ENCODE assay signal across 27 cellular contexts in the genomic region with DNA sequence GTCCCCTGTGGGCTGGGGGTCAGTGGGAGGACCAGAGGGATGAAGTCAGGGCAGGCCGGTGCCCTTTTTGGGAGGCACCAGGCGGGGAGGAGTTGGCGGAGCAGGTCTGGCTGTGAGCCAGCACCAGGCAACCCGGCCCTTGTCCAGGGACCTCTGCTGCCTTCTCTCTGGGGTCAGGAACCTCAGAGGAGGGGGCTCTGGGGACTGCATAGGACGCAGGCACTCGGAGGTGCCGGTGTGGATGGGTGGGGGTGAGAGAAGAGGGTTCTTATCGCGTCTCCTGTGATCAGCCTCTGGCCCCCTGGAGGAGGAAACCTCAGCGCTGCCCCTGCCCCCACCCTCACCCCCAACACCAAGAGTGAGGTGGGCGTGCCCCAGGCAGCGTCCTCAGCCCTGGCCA. TPM values are rescaled to one million over a fixed set of nuclear protein-coding genes. Genes with fewer than 3 reads are reported as not detected.
"Had no signal": no experiment of that assay in that cellular context is flagged by ENCODE, and none has a peak within 500 bp of the region (broad histone marks: within the 10 kb centered on the region; RNA-seq: fewer than 3 reads in every experiment).

No MANE protein-coding gene starts in this region.

- H3K9me3 Mint-ChIP-seq: activated CD4-positive, alpha-beta memory T cell treated with anti-CD3 and anti-CD28 coated beads for 36 hours; activated CD4-positive, alpha-beta T cell treated with anti-CD3 and anti-CD28 coated beads, Interleukin-2, amount 10 ng/mL, durations not matched to agents 7 days and 5 days; activated naive CD4-positive, alpha-beta T cell treated with anti-CD3 and anti-CD28 coated beads for 36 hours; activated T-helper 17 cell treated with anti-CD3 and anti-CD28 coated beads, Interleukin-2, amount 50 U/mL, for 72 hours had no signal

- H3K36me3 ChIP-seq: cardiac muscle cell had no signal

- H3K27me3 ChIP-seq: brain microvascular endothelial cell had no signal

- H3K4me3 ChIP-seq: cardiac muscle cell had no signal

- DNase-seq: activated CD4-positive, alpha-beta memory T cell treated with anti-CD3 and anti-CD28 coated beads for 36 hours; activated CD4-positive, alpha-beta T cell treated with anti-CD3 and anti-CD28 coated beads, Interleukin-2, amount 10 ng/mL, durations not matched to agents 7 days and 5 days; activated CD4-positive, CD25-positive, alpha-beta regulatory T cell; activated CD8-positive, alpha-beta memory T cell treated with anti-CD3 and anti-CD28 coated beads for 24 hours; activated gamma-delta T cell; activated naive CD4-positive, alpha-beta T cell treated with anti-CD3 and anti-CD28 coated beads for 36 hours; activated T-cell treated with anti-CD3 and anti-CD28 coated beads, Interleukin-2, amount 50 U/mL, for 48 hours; brain microvascular endothelial cell; Kasumi-1; NCI-H1105 treated with DMSO at 0.1 percent for 48 hours; NCI-H1436 treated with DMSO at 0.1 percent for 48 hours; NCI-H1930; NCI-H2171; NCI-H345; NCI-H510A; NCI-H526 treated with DMSO at 0.1 percent for 48 hours; NCI-H82; OCI-M1; SHP77 treated with DMSO at 0.1 percent for 48 hours; T-helper 17 cell; T-helper 9 cell had no signal

- ATAC-seq: activated T-helper 17 cell treated with anti-CD3 and anti-CD28 coated beads, Interleukin-2, amount 50 U/mL, for 72 hours; Panc1; T-helper 17 cell had no signal

- H3K27ac ChIP-seq: brain microvascular endothelial cell, cardiac muscle cell, VCaP had no signal

- H3K4me3 Mint-ChIP-seq: activated CD4-positive, alpha-beta memory T cell treated with anti-CD3 and anti-CD28 coated beads for 36 hours; activated CD4-positive, alpha-beta T cell treated with anti-CD3 and anti-CD28 coated beads, Interleukin-2, amount 10 ng/mL, durations not matched to agents 7 days and 5 days; activated naive CD4-positive, alpha-beta T cell treated with anti-CD3 and anti-CD28 coated beads for 36 hours; activated naive CD8-positive, alpha-beta T cell; activated T-helper 17 cell treated with anti-CD3 and anti-CD28 coated beads, Interleukin-2, amount 50 U/mL, for 72 hours; T-helper 17 cell had no signal

- H3K27ac Mint-ChIP-seq: activated CD4-positive, alpha-beta memory T cell treated with anti-CD3 and anti-CD28 coated beads for 36 hours; activated CD4-positive, alpha-beta T cell treated with anti-CD3 and anti-CD28 coated beads, Interleukin-2, amount 10 ng/mL, durations not matched to agents 7 days and 5 days; activated naive CD4-positive, alpha-beta T cell treated with anti-CD3 and anti-CD28 coated beads for 36 hours; activated naive CD8-positive, alpha-beta T cell; activated T-helper 17 cell treated with anti-CD3 and anti-CD28 coated beads, Interleukin-2, amount 50 U/mL, for 72 hours had no signal

RNA-seq across cellular contexts. Expression of gene DPF1, which starts 16.5 kb away (rescaled TPM):
- total RNA-seq: T-helper 17 cell had no signal

RNA-seq across cellular contexts. Expression of gene PPP1R14A, which starts 48.6 kb away (rescaled TPM):
- total RNA-seq: activated CD4-positive, alpha-beta T cell treated with anti-CD3 and anti-CD28 coated beads, Interleukin-2, amount 10 ng/mL, durations not matched to agents 7 days and 5 days; activated naive CD4-positive, alpha-beta T cell treated with anti-CD3 and anti-CD28 coated beads for 36 hours; activated T-helper 17 cell treated with anti-CD3 and anti-CD28 coated beads, Interleukin-2, amount 50 U/mL, for 72 hours; SK-MEL-5 had no signal

RNA-seq across cellular contexts. Expression of gene SPINT2, which starts 56.8 kb away (rescaled TPM):
- total RNA-seq: SK-MEL-5 had no signal
